ENCODE assay signal across 28 cellular contexts in the genomic region with DNA sequence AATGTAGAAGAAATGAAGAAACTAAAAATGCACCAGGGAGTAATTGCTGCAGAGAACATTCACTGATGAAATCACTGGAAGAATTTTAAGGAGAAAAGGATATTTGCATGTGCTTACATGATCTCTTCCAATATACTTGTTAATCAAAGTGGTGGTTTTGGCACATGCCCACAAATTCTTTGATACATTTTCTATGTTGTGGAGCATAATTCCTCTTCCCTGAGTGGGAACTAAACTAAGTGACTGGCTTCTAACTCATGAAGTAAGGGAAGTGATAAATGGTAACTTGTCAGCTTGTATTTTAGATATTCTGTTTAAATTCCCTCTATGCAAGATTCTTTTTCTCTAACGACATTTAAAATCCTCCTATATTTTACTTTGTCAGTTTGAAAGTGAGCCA.
"Had no signal": no experiment of that assay in that cellular context is flagged by ENCODE, and none has a peak within 500 bp of the region (broad histone marks: within the 10 kb centered on the region; RNA-seq: fewer than 3 reads in every experiment).

No MANE protein-coding gene starts in this region.

- DNase-seq: hypothalamus; immature natural killer cell; islet precursor cell; left ventricle myocardium inferior; mesendoderm; naive B cell; natural killer cell; nephron progenitor cell; occipital lobe; ovary; right lobe of liver; stimulated activated CD4-positive, alpha-beta T cell treated with anti-CD3 and anti-CD28 coated beads, Interleukin-1b, Interleukin-23, amount 100 ng/mL, for 48 hours; stimulated activated CD4-positive, alpha-beta T cell treated with anti-CD3 and anti-CD28 coated beads, Interleukin-2, amount 100 ng/mL, for 48 hours; stimulated activated CD4-positive, alpha-beta T cell treated with anti-CD3 and anti-CD28 coated beads, Interleukin-4, amount 100 ng/mL, for 4 hours; stimulated activated CD8-positive, alpha-beta memory T cell treated with anti-CD3 and anti-CD28 coated beads, Interleukin-4, amount 100 ng/mL, for 48 hours; stimulated activated naive CD4-positive, alpha-beta T cell treated with Interleukin-2 at 50 U/mL for 16 hours; stimulated activated naive CD8-positive, alpha-beta T cell treated with anti-CD3 and anti-CD28 coated beads, Interleukin-15, amount 100 ng/mL, for 72 hours; substantia nigra; testis; thyroid gland; transverse colon; upper lobe of left lung had no signal

- ATAC-seq: natural killer cell; right lobe of liver; stimulated activated memory B cell treated with anti-CD40 and anti-IgM and Interleukin-4, amounts not matched to agents 10 μg/mL and 1 μg/mL and 100 μg/mL, for 72 hours; stimulated activated naive CD8-positive, alpha-beta T cell treated with anti-CD3 and anti-CD28 coated beads, Interleukin-15, amount 100 ng/mL, for 72 hours had no signal

- H3K4me3 ChIP-seq: left ventricle myocardium inferior, lung, neural progenitor cell, ovary, right atrium auricular region, right lobe of liver, smooth muscle cell, testis, thyroid gland, transverse colon, upper lobe of left lung, vagina had no signal
